In genomic region chr10:124741922-124742417, GRCh38 we compare ENCODE assay signal across 1 cellular context.
TF ChIP-seq lines count a peak whose summit lies in the region.

No MANE protein-coding gene starts in this region.

TF ChIP-seq in HepG2, 621 proteins besides CTCF, POLR2A, EP300 and RAD21:
- TF ChIP-seq HMGXB4 (CRISPR knock-in tag; IDR thresholded peaks at IDR 0.05; ENCODE audit: borderline replicate concordance in 1 of 2, low read depth in 1 of 2): no peak
- no peak for TF ChIP-seq ZFP1 (CRISPR knock-in tag; IDR thresholded peaks at IDR 0.05)
- peak; percentile 8; the same call in 1 of the 2 replicates for TF ChIP-seq PRDM15 (CRISPR knock-in tag; IDR thresholded peaks at IDR 0.05)
- no peak for TF ChIP-seq CREB3 (CRISPR knock-in tag; IDR thresholded peaks at IDR 0.05)
